ENCODE assay signal across 18 cellular contexts in the genomic region with DNA sequence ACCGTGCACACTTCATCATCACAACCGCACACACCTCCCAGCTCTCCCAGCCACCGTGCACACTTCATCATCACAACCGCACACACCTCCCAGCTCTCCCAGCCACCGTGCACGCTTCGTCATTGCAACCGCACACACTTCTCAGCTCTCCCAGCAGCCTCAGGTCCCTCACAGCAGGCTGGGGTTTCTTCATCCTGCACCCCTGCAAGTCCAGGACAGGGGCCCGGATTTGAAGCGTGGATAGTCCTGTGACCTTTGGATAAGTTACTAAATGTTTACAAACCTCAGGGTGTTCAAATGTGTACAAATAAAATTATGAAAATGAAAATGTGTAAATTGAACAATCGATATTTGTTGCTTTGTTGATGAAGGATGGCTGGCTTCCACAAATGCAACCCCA.
DNase-seq lines count a peak whose midpoint lies in the region; ATAC-seq and TF ChIP-seq lines count a peak whose summit lies in the region.
"Had no signal": no experiment of that assay in that cellular context is flagged by ENCODE, and none has a peak within 500 bp of the region (broad histone marks: within the 10 kb centered on the region; RNA-seq: fewer than 3 reads in every experiment).

No MANE protein-coding gene starts in this region.

- H3K27ac ChIP-seq in colonic mucosa (no peak overlapping the region), osteoblast (ENCODE audit: low read depth, low read length) (no peak overlapping the region), uterus (no peak overlapping the region)
- H3K27ac ChIP-seq: BLaER1 had no signal

- no peaks in the 10 kb centered on the region for H3K27me3 Mint-ChIP-seq in activated CD8-positive, alpha-beta memory T cell treated with anti-CD3 and anti-CD28 coated beads, Interleukin-2, amount 10 ng/mL, durations not matched to agents 7 days and 5 days

- intact Hi-C loops in colonic mucosa (cut with DNase I) (no loop called here), uterus (cut with DNase I; ENCODE audit: low total_unique reads) (no loop called here)

- H3K4me1 ChIP-seq in colonic mucosa, result no peaks in the 10 kb centered on the region
- no peaks in the 10 kb centered on the region for H3K4me1 ChIP-seq in osteoblast (ENCODE audit: insufficient read depth, low read length)
- no peaks in the 10 kb centered on the region for H3K4me1 ChIP-seq in uterus

- H3K4me3 Mint-ChIP-seq in activated CD8-positive, alpha-beta memory T cell treated with anti-CD3 and anti-CD28 coated beads, Interleukin-2, amount 10 ng/mL, durations not matched to agents 7 days and 5 days, result no peak overlapping the region
- H3K4me3 Mint-ChIP-seq: CD8-positive, alpha-beta T cell; GM23338; HFFc6; IgD-negative memory B cell had no signal

- no peaks in the 10 kb centered on the region for H3K9me3 Mint-ChIP-seq in activated CD8-positive, alpha-beta memory T cell treated with anti-CD3 and anti-CD28 coated beads, Interleukin-2, amount 10 ng/mL, durations not matched to agents 7 days and 5 days (ENCODE audit: low read depth)
- H3K9me3 Mint-ChIP-seq: CD8-positive, alpha-beta T cell; GM23338; HFFc6; IgD-negative memory B cell had no signal

- no peaks in the 10 kb centered on the region for H4K20me1 ChIP-seq in osteoblast (ENCODE audit: insufficient read depth, low read length)
- H4K20me1 ChIP-seq: BLaER1 had no signal

- H3K9ac ChIP-seq in colonic mucosa (ENCODE audit: low read depth in 2 of 2, low read length in 2 of 2), result no peak overlapping the region
- H3K9ac ChIP-seq: BLaER1 had no signal

- no peaks in the 10 kb centered on the region for H3K36me3 Mint-ChIP-seq in activated CD8-positive, alpha-beta memory T cell treated with anti-CD3 and anti-CD28 coated beads, Interleukin-2, amount 10 ng/mL, durations not matched to agents 7 days and 5 days
- H3K36me3 Mint-ChIP-seq: CD8-positive, alpha-beta T cell had no signal

- H3K27ac Mint-ChIP-seq in activated CD8-positive, alpha-beta memory T cell treated with anti-CD3 and anti-CD28 coated beads, Interleukin-2, amount 10 ng/mL, durations not matched to agents 7 days and 5 days, result no peak overlapping the region
- H3K27ac Mint-ChIP-seq: CD8-positive, alpha-beta T cell; GM23338; HFFc6; IgD-negative memory B cell had no signal

- H3K4me3 ChIP-seq in colonic mucosa (no peak overlapping the region), osteoblast (ENCODE audit: insufficient read depth, low read length) (no peak overlapping the region), uterus (no peak overlapping the region)
- H3K4me3 ChIP-seq: BLaER1, GM23338 had no signal

- H3K4me1 Mint-ChIP-seq in activated CD8-positive, alpha-beta memory T cell treated with anti-CD3 and anti-CD28 coated beads, Interleukin-2, amount 10 ng/mL, durations not matched to agents 7 days and 5 days, result no peaks in the 10 kb centered on the region
- H3K4me1 Mint-ChIP-seq: GM23338, IgD-negative memory B cell had no signal

- H3K27me3 ChIP-seq in colonic mucosa (no peaks in the 10 kb centered on the region), osteoblast (ENCODE audit: insufficient read depth, low read length) (no peaks in the 10 kb centered on the region), uterus (no peaks in the 10 kb centered on the region)
- H3K27me3 ChIP-seq: BLaER1 had no signal

- CTCF ChIA-PET in activated CD8-positive, alpha-beta memory T cell treated with anti-CD3 and anti-CD28 coated beads, Interleukin-2, amount 10 ng/mL, durations not matched to agents 7 days and 5 days (lab: Charles Lee), result no interaction called here

- H3K36me3 ChIP-seq in colonic mucosa (no peaks in the 10 kb centered on the region), osteoblast (ENCODE audit: insufficient read depth, low read length) (no peaks in the 10 kb centered on the region), uterus (no peaks in the 10 kb centered on the region)
- H3K36me3 ChIP-seq: BLaER1 had no signal

- no peak overlapping the region for H2AFZ ChIP-seq in osteoblast (ENCODE audit: low read length)

- no peak for TF ChIP-seq POLR2A in uterus (IDR thresholded peaks at IDR 0.05)

- no peak overlapping the region for H3K4me2 ChIP-seq in osteoblast (ENCODE audit: insufficient read depth, low read length)
- H3K4me2 ChIP-seq: BLaER1, GM23338 had no signal

- no peaks in the 10 kb centered on the region for H3K9me3 ChIP-seq in colonic mucosa
- no peaks in the 10 kb centered on the region for H3K9me3 ChIP-seq in osteoblast (ENCODE audit: low read depth, low read length)
- no peaks in the 10 kb centered on the region for H3K9me3 ChIP-seq in uterus
- H3K9me3 ChIP-seq: BLaER1 had no signal

- H3K79me2 ChIP-seq in osteoblast (ENCODE audit: insufficient read depth, low read length), result no peaks in the 10 kb centered on the region

- TF ChIP-seq CTCF in colonic mucosa (IDR thresholded peaks at IDR 0.05) (no peak), osteoblast (IDR thresholded peaks at IDR 0.05; ENCODE audit: extremely low read depth, low read depth, low read length) (no peak), uterus (IDR thresholded peaks at IDR 0.05) (no peak)

- DNase-seq in activated CD8-positive, alpha-beta memory T cell treated with anti-CD3 and anti-CD28 coated beads, Interleukin-2, amount 50 U/mL, for 48 hours, result peak; percentile 13
- DNase-seq in activated CD8-positive, alpha-beta memory T cell treated with anti-CD3 and anti-CD28 coated beads, Interleukin-2, amount 10 ng/mL, durations not matched to agents 7 days and 5 days, result no peak
- peak; percentile 3 for DNase-seq in colonic mucosa
- DNase-seq in osteoblast (ENCODE audit: insufficient read length, low spot score, missing footprints), result peak; percentile 54
- DNase-seq in stimulated activated CD8-positive, alpha-beta memory T cell treated with anti-CD3 and anti-CD28 coated beads, Interleukin-4, amount 100 ng/mL, for 48 hours, result peak; percentile 10
- DNase-seq in uterus, result no peak
- no peak for DNase-seq in COLO668 (lab: John Stamatoyannopoulos, UW; ENCODE audit: unreplicated experiment)
- DNase-seq: 8988T, DMS 273 treated with DMSO at 0.1 percent for 48 hours, DMS53, HFFc6 had no signal

- no peak for ATAC-seq in activated CD8-positive, alpha-beta memory T cell treated with anti-CD3 and anti-CD28 coated beads, Interleukin-2, amount 10 ng/mL, durations not matched to agents 7 days and 5 days
- ATAC-seq in GM21526 (IDR thresholded peaks at IDR 0.05; ENCODE audit: low FRiP score, unreplicated experiment), result no peak
- ATAC-seq: CD8-positive, alpha-beta T cell; GM23338; HCT116; HepG2 had no signal

Comparison
In these comparisons a context has a peak if more than half of its experiments do, and no peak if none do; other contexts are left out.
1. DNase-seq: peak in activated CD8-positive, alpha-beta memory T cell treated with anti-CD3 and anti-CD28 coated beads, Interleukin-2, amount 50 U/mL, for 48 hours (single experiment), colonic mucosa (single experiment), osteoblast (single experiment) and stimulated activated CD8-positive, alpha-beta memory T cell treated with anti-CD3 and anti-CD28 coated beads, Interleukin-4, amount 100 ng/mL, for 48 hours (single experiment); none in activated CD8-positive, alpha-beta memory T cell treated with anti-CD3 and anti-CD28 coated beads, Interleukin-2, amount 10 ng/mL, durations not matched to agents 7 days and 5 days (single experiment), uterus (0 of 2) and COLO668 (single experiment).